In the genomic region with DNA sequence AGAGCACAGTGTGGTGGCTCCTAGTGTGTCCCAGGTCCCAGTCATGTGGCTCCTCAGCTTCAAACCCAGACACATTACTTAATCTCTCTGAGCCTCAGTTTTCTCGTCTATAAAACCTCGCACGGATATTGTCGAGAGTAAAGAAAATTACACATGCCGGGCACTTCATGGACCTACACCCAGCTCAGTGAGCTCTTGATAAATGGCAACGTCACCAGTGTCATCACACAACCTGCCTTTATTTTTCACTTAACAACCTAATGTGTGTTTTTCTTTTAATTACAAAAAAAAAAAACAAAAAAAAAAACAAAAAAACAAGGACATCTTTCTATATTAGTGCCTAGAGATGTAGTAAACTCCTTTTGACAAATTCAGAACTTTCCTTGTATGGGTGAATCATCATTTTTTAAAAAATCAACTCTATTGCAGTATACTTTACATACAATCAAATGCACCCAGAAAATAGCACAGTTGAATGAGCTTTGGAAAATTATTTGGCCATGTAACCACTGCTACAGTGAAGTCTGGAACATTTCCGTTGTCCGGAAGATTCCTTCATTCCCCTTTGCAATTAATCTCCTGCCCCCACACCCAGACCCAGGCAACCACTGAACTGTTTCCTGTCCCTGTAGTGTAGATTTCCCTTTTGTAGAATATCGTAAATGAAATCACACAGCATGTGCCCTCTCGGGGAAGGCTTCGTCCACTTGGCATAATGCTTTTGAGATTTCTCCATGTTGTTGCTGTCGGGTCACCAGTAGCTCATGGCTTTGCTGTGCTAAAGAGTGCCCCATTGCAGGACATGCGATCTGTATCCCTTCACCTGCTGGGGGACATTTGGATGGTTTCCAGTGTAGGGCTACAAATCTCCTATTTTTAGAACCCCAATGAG, we compare ENCODE assay signal across 10 cellular contexts.
DNase-seq lines count a peak whose midpoint lies in the region; ATAC-seq, FAIRE-seq and TF ChIP-seq lines count a peak whose summit lies in the region.
"Had no signal": no experiment of that assay in that cellular context is flagged by ENCODE, and none has a peak within 500 bp of the region (broad histone marks: within the 10 kb centered on the region; RNA-seq: fewer than 3 reads in every experiment).

No MANE protein-coding gene starts in this region.

- H3K36me3 ChIP-seq in left ventricle myocardium inferior, result no peaks in the 10 kb centered on the region
- H3K36me3 ChIP-seq in rectal smooth muscle tissue (ENCODE audit: control insufficient read depth, insufficient read depth, low read length), result no peaks in the 10 kb centered on the region
- H3K36me3 ChIP-seq in HAP-1 (replicated peaks), result no peaks in the 10 kb centered on the region

- DNase-seq in GM12891 (ENCODE audit: insufficient read length, low spot score) (no peak), RPMI7951 (ENCODE audit: low read depth) (peak; percentile 69), left ventricle myocardium inferior (no peak), HAP-1 (ENCODE audit: low spot score in 2 of 2) (no peak), COR-L47 (lab: John Stamatoyannopoulos, UW) (no peak), T-helper 1 cell (no peak)

- H3K4me3 ChIP-seq in left ventricle myocardium inferior (peak overlapping the region; percentile 43), rectal smooth muscle tissue (ENCODE audit: low read length) (peak overlapping the region; percentile 21), HAP-1 (no peak overlapping the region)

- FAIRE-seq in GM12891 (lab: Jason Lieb, UNC), result peak; percentile 69
- FAIRE-seq: HTR-8/SVneo had no signal

- TF ChIP-seq POLR2A in GM12891 (IDR thresholded peaks at IDR 0.05; ENCODE audit: low read depth, low read length), result no peak

- H3K9ac ChIP-seq in rectal smooth muscle tissue (ENCODE audit: low read length), result no peak overlapping the region

- H3K27ac ChIP-seq in left ventricle myocardium inferior (replicated peaks) (peak overlapping the region; percentile 59), rectal smooth muscle tissue (ENCODE audit: low read depth, low read length) (no peak overlapping the region)
- H3K27ac ChIP-seq: epithelial cell of prostate had no signal

- H3K4me1 ChIP-seq in left ventricle myocardium inferior, result peaks cover 18% of the 10 kb centered on the region
- H3K4me1 ChIP-seq in rectal smooth muscle tissue (ENCODE audit: control insufficient read depth, insufficient read depth, low read length), result no peaks in the 10 kb centered on the region
- peaks cover 8% of the 10 kb centered on the region for H3K4me1 ChIP-seq in HAP-1

- in situ Hi-C loops in HAP-1 (cut with MboI; ENCODE audit: low sequenced_read_pairs), result loop anchor here (5.0 kb wide), 1 partner anchor 158 kb away; no protein-coding TSS in a partner anchor

- H3K9me3 ChIP-seq in left ventricle myocardium inferior (replicated peaks) (no peaks in the 10 kb centered on the region), HAP-1 (no peaks in the 10 kb centered on the region)

- TF ChIP-seq CTCF in left ventricle myocardium inferior (IDR thresholded peaks at IDR 0.05; ENCODE audit: borderline replicate concordance), result no peak

- intact Hi-C loops in left ventricle myocardium inferior (cut with micrococcal nuclease), result loop anchor here (5.0 to 10.0 kb wide), 2 partner anchors 70 to 158 kb away; no protein-coding TSS in a partner anchor

- no peak for ATAC-seq in HG03039 (IDR thresholded peaks at IDR 0.05; ENCODE audit: unreplicated experiment)

- H3K27me3 ChIP-seq in left ventricle myocardium inferior (ENCODE audit: low read depth) (no peaks in the 10 kb centered on the region), rectal smooth muscle tissue (ENCODE audit: control insufficient read depth, insufficient read depth, low read length) (no peaks in the 10 kb centered on the region), HAP-1 (ENCODE audit: low read depth) (no peaks in the 10 kb centered on the region)

TF ChIP-seq in GM12891, 5 proteins besides CTCF, POLR2A, EP300 and RAD21:
- no peak for TF ChIP-seq PAX5 (IDR thresholded peaks at IDR 0.05; ENCODE audit: insufficient read depth, low read length, severe bottlenecking)
- TF ChIP-seq POLR2AphosphoS5 (IDR thresholded peaks at IDR 0.05; ENCODE audit: low read depth, low read length), result no peak
- TF ChIP-seq TAF1 (IDR thresholded peaks at IDR 0.05; ENCODE audit: low read depth, low read length), result no peak
- TF ChIP-seq SPI1 (IDR thresholded peaks at IDR 0.05; ENCODE audit: low read depth, low read length), result no peak
- TF ChIP-seq POU2F2 (IDR thresholded peaks at IDR 0.05; ENCODE audit: low read depth, low read length), result no peak
